In genomic region chr14:23588884-23589598, GRCh38 we compare ENCODE assay signal across 1 cellular context.
TF ChIP-seq lines count a peak whose summit lies in the region.

No MANE protein-coding gene starts in this region.

TF ChIP-seq in K562, 482 proteins besides CTCF, POLR2A, EP300 and RAD21 (continued from another document and continues in another):
- TF ChIP-seq ZBTB5 (IDR thresholded peaks at IDR 0.05) (no peak), TSC22D4 (tag; IDR thresholded peaks at IDR 0.05) (no peak), ZFP30 (CRISPR knock-in tag; IDR thresholded peaks at IDR 0.05; ENCODE audit: borderline replicate concordance) (no peak), ZNF311 (CRISPR knock-in tag; IDR thresholded peaks at IDR 0.05) (no peak), CEBPB (tag; IDR thresholded peaks at IDR 0.05) (no peak), ZNF507 (tag; conservative IDR thresholded peaks at IDR 0.05) (no peak), HDAC8 (tag; IDR thresholded peaks at IDR 0.05) (no peak), ZSCAN32 (CRISPR knock-in tag; IDR thresholded peaks at IDR 0.05) (no peak), ZKSCAN3 (CRISPR knock-in tag; IDR thresholded peaks at IDR 0.05) (no peak), NRF1 (conservative IDR thresholded peaks at IDR 0.05 in 1 of 2, IDR thresholded peaks at IDR 0.05 in 1 of 2) (0 out of 4 replicates have a peak, but pooled peaks of 1 of the 2 experiments have one; percentile 26), ZNF134 (CRISPR knock-in tag; conservative IDR thresholded peaks at IDR 0.05) (no peak), CBX1 (IDR thresholded peaks at IDR 0.05; ENCODE audit: low read depth) (no peak), SNIP1 (IDR thresholded peaks at IDR 0.05; ENCODE audit: low read depth) (no peak), ZNF583 (CRISPR knock-in tag; IDR thresholded peaks at IDR 0.05) (no peak), NFE2L1 (tag; IDR thresholded peaks at IDR 0.05; ENCODE audit: borderline replicate concordance, low read depth) (no peak), ARID1B (IDR thresholded peaks at IDR 0.05) (peak; percentile 15; the same call in 1 of the 2 replicates), RCOR1 (IDR thresholded peaks at IDR 0.05; ENCODE audit: borderline replicate concordance in 1 of 2, low read depth in 2 of 2, low read length in 2 of 2) (peak in 1 of 2 experiments; percentile 62; a peak in 2 of 4 replicates), MAZ (CRISPR knock-in tag; conservative IDR thresholded peaks at IDR 0.05 in 1 of 2, IDR thresholded peaks at IDR 0.05 in 1 of 2) (peak in 1 of 2 experiments; percentile 52; a peak in 2 of 4 replicates), SOX6 (IDR thresholded peaks at IDR 0.05) (peak; percentile 61; the same call in 1 of the 2 replicates), FOXJ3 (CRISPR knock-in tag; IDR thresholded peaks at IDR 0.05) (no peak), GTF2A2 (tag; IDR thresholded peaks at IDR 0.05) (no peak), ZNF408 (CRISPR knock-in tag; IDR thresholded peaks at IDR 0.05; ENCODE audit: low read depth) (no peak), SUPT5H (IDR thresholded peaks at IDR 0.05) (no peak), CREB3L1 (IDR thresholded peaks at IDR 0.05; ENCODE audit: borderline replicate concordance, low read depth) (no peak), TCF7 (IDR thresholded peaks at IDR 0.05; ENCODE audit: borderline replicate concordance) (no peak), NFIC (IDR thresholded peaks at IDR 0.05) (peak; percentile 99), FOXK1 (CRISPR knock-in tag; IDR thresholded peaks at IDR 0.05; ENCODE audit: borderline replicate concordance) (no peak), ZNF518B (CRISPR knock-in tag; IDR thresholded peaks at IDR 0.05) (no peak), PCBP2 (IDR thresholded peaks at IDR 0.05; ENCODE audit: low read depth, low read length, poor library complexity, severe bottlenecking) (no peak), SMC3 (conservative IDR thresholded peaks at IDR 0.05; ENCODE audit: insufficient read depth, low read depth, low read length) (peak; percentile 64), C11orf30 (IDR thresholded peaks at IDR 0.05; ENCODE audit: low read depth) (no peak), MNT (conservative IDR thresholded peaks at IDR 0.05) (no peak), CCAR2 (IDR thresholded peaks at IDR 0.05; ENCODE audit: low read depth, low read length) (no peak), JUNB (CRISPR knock-in tag; conservative IDR thresholded peaks at IDR 0.05) (no peak), YY1 (IDR thresholded peaks at IDR 0.05; ENCODE audit: borderline replicate concordance in 1 of 3, control insufficient read depth in 1 of 3, extremely low read depth in 1 of 3, insufficient read depth in 3 of 3, insufficient read length in 1 of 3, insufficient replicate concordance in 2 of 3, low read depth in 1 of 3, low read length in 2 of 3) (peak in 2 of 3 experiments; percentile 16 to 32), ATF3 (IDR thresholded peaks at IDR 0.05) (no peak), ATF3 (CRISPR knock-in tag; conservative IDR thresholded peaks at IDR 0.05) (no peak), HDGF (IDR thresholded peaks at IDR 0.05) (no peak), ZNF140 (CRISPR knock-in tag; IDR thresholded peaks at IDR 0.05) (no peak), ZNF12 (CRISPR knock-in tag; IDR thresholded peaks at IDR 0.05) (no peak), GATA2 (CRISPR knock-in tag; IDR thresholded peaks at IDR 0.05) (peak; percentile 59; the same call in 1 of the 2 replicates), ZNF75A (CRISPR knock-in tag; IDR thresholded peaks at IDR 0.05) (no peak), ZNF24 (IDR thresholded peaks at IDR 0.05) (no peak), YBX1 (IDR thresholded peaks at IDR 0.05) (no peak), SMAD4 (CRISPR knock-in tag; conservative IDR thresholded peaks at IDR 0.05) (peak; percentile 81), CGGBP1 (CRISPR knock-in tag; IDR thresholded peaks at IDR 0.05) (no peak), ZNF436 (CRISPR knock-in tag; IDR thresholded peaks at IDR 0.05) (no peak), MIER1 (IDR thresholded peaks at IDR 0.05; ENCODE audit: low read depth) (no peak), MBD1 (CRISPR knock-in tag; IDR thresholded peaks at IDR 0.05) (no peak), ZNF184 (CRISPR knock-in tag; IDR thresholded peaks at IDR 0.05) (no peak), RBM17 (IDR thresholded peaks at IDR 0.05; ENCODE audit: borderline replicate concordance, low read depth, low read length) (no peak), ZNF512 (tag; IDR thresholded peaks at IDR 0.05) (no peak), ZNF23 (CRISPR knock-in tag; IDR thresholded peaks at IDR 0.05) (no peak), ATF6 (CRISPR knock-in tag; IDR thresholded peaks at IDR 0.05) (no peak), BRD4 (IDR thresholded peaks at IDR 0.05) (no peak), ETV5 (CRISPR knock-in tag; IDR thresholded peaks at IDR 0.05; ENCODE audit: low read depth) (0 out of 2 replicates have a peak, but pooled peaks have one; percentile 29), ZNF384 (IDR thresholded peaks at IDR 0.05; ENCODE audit: low read depth, low read length) (no peak), TFAP4 (CRISPR knock-in tag; IDR thresholded peaks at IDR 0.05; ENCODE audit: borderline replicate concordance) (peak; percentile 74)
